9 cellular contexts compared by ENCODE assay signal in genomic region chr11:3835752-3836151, GRCh38. TPM values are rescaled to one million over a fixed set of nuclear protein-coding genes. Genes with fewer than 3 reads are reported as not detected.
DNase-seq lines count a peak whose midpoint lies in the region; ATAC-seq and TF ChIP-seq lines count a peak whose summit lies in the region.
"Had no signal": no experiment of that assay in that cellular context is flagged by ENCODE, and none has a peak within 500 bp of the region (broad histone marks: within the 10 kb centered on the region; RNA-seq: fewer than 3 reads in every experiment).

No MANE protein-coding gene starts in this region.

- H3K27ac ChIP-seq in ascending aorta = peak overlapping the region; percentile 7 to 50
- peak overlapping the region; percentile 6 for H3K27ac ChIP-seq in mesodermal cell (ENCODE audit: low read depth, low read length, severe bottlenecking)

- no peaks in the 10 kb centered on the region for H3K27me3 ChIP-seq in ascending aorta

- no peaks in the 10 kb centered on the region for H3K27me3 Mint-ChIP-seq in activated naive CD4-positive, alpha-beta T cell treated with anti-CD3 and anti-CD28 coated beads, Interleukin-2, amount 10 ng/mL, durations not matched to agents 7 days and 5 days
- H3K27me3 Mint-ChIP-seq in type B pancreatic cell = no peaks in the 10 kb centered on the region

- no peaks in the 10 kb centered on the region for H3K9me3 Mint-ChIP-seq in activated naive CD4-positive, alpha-beta T cell treated with anti-CD3 and anti-CD28 coated beads, Interleukin-2, amount 10 ng/mL, durations not matched to agents 7 days and 5 days
- H3K9me3 Mint-ChIP-seq in type B pancreatic cell = no peaks in the 10 kb centered on the region

- intact Hi-C loops in ascending aorta (cut with DNase I) = no loop called here

- no peak for ATAC-seq in HG02970 (IDR thresholded peaks at IDR 0.05; ENCODE audit: low FRiP score, unreplicated experiment)

- H3K36me3 Mint-ChIP-seq in activated naive CD4-positive, alpha-beta T cell treated with anti-CD3 and anti-CD28 coated beads, Interleukin-2, amount 10 ng/mL, durations not matched to agents 7 days and 5 days = peaks cover 68% of the 10 kb centered on the region
- peaks cover 16% of the 10 kb centered on the region for H3K36me3 Mint-ChIP-seq in type B pancreatic cell

- H3K4me1 ChIP-seq in ascending aorta (peaks cover 0 to 22% of the 10 kb centered on the region in 2 donors), mesodermal cell (ENCODE audit: control insufficient read depth, insufficient read depth, low read length, poor library complexity, severe bottlenecking) (peaks cover 42% of the 10 kb centered on the region)

- H3K9me3 ChIP-seq in ascending aorta = no peaks in the 10 kb centered on the region
- no peaks in the 10 kb centered on the region for H3K9me3 ChIP-seq in mesodermal cell (ENCODE audit: control insufficient read depth, low read length)

- H3K4me1 Mint-ChIP-seq in activated naive CD4-positive, alpha-beta T cell treated with anti-CD3 and anti-CD28 coated beads, Interleukin-2, amount 10 ng/mL, durations not matched to agents 7 days and 5 days = peaks cover 82% of the 10 kb centered on the region
- peaks cover 37% of the 10 kb centered on the region for H3K4me1 Mint-ChIP-seq in type B pancreatic cell (ENCODE audit: unreplicated experiment)

- CTCF ChIA-PET in activated naive CD4-positive, alpha-beta T cell treated with anti-CD3 and anti-CD28 coated beads, Interleukin-2, amount 10 ng/mL, durations not matched to agents 7 days and 5 days (lab: Charles Lee) = interaction anchor here (1.1 to 12.4 kb wide), 6 partner anchors 10 to 237 kb away, joined by 3 to 179 read pairs (median 7); partner anchors contain the start of gene STIM1

- no peak overlapping the region for H3K4me3 ChIP-seq in ascending aorta
- no peak overlapping the region for H3K4me3 ChIP-seq in mesodermal cell (ENCODE audit: extremely low read depth, insufficient read depth, low read length, poor library complexity, severe bottlenecking)

- H3K27ac Mint-ChIP-seq in activated naive CD4-positive, alpha-beta T cell treated with anti-CD3 and anti-CD28 coated beads, Interleukin-2, amount 10 ng/mL, durations not matched to agents 7 days and 5 days = peak overlapping the region; percentile 74
- peak overlapping the region; percentile 26 for H3K27ac Mint-ChIP-seq in type B pancreatic cell

- TF ChIP-seq CTCF in ascending aorta (IDR thresholded peaks at IDR 0.05) (no peak), type B pancreatic cell (conservative IDR thresholded peaks at IDR 0.05) (no peak)

- 100% methylated on average over 2 to 3 of the region's 5 CpGs for WGBS in mesodermal cell (ENCODE audit: insufficient coverage in 2 of 2), 2 experiments

- DNase-seq in activated naive CD4-positive, alpha-beta T cell treated with anti-CD3 and anti-CD28 coated beads, Interleukin-2, amount 10 ng/mL, durations not matched to agents 7 days and 5 days = no peak
- no peak for DNase-seq in activated naive CD4-positive, alpha-beta T cell (lab: John Stamatoyannopoulos, UW)
- DNase-seq in ascending aorta (ENCODE audit: low spot score in 2 of 2) (no peak), type B pancreatic cell (ENCODE audit: extremely low spot score, unreplicated experiment) (no peak), RPMI8226 (no peak), activated gamma-delta T cell treated with Interleukin-2 at 50 U/mL for 16 hours (no peak)
- DNase-seq: stimulated activated CD4-positive, alpha-beta T cell treated with anti-CD3 and anti-CD28 coated beads, Interleukin-4, amount 100 ng/mL, for 4 hours had no signal

- H3K36me3 ChIP-seq in ascending aorta (peaks cover 0 to 14% of the 10 kb centered on the region in 2 donors), mesodermal cell (ENCODE audit: control insufficient read depth, insufficient read depth, low read length) (peaks cover 62% of the 10 kb centered on the region)

- peak overlapping the region; percentile 88 for H3K4me3 Mint-ChIP-seq in activated naive CD4-positive, alpha-beta T cell treated with anti-CD3 and anti-CD28 coated beads, Interleukin-2, amount 10 ng/mL, durations not matched to agents 7 days and 5 days
- H3K4me3 Mint-ChIP-seq in type B pancreatic cell = no peak overlapping the region

RNA-seq across cellular contexts. Expression of gene RHOG, which starts 5.0 kb away (rescaled TPM):
- total RNA-seq in ascending aorta (60.7 TPM), type B pancreatic cell (ENCODE audit: low replicate concordance) (30.8 and 42.9 TPM in 2 replicates)
- 56.3 TPM for polyA plus RNA-seq in mesodermal cell (2013, experiment 1 of 2)
- 44.0 TPM for polyA plus RNA-seq in mesodermal cell (2013, experiment 2 of 2)

RNA-seq across cellular contexts. Expression of gene STIM1, which starts 19.7 kb away (rescaled TPM):
- total RNA-seq in ascending aorta (48.1 TPM), type B pancreatic cell (ENCODE audit: low replicate concordance) (38.9 and 53.3 TPM in 2 replicates)
- polyA plus RNA-seq in mesodermal cell (2013, experiment 1 of 2) = 37.3 TPM
- polyA plus RNA-seq in mesodermal cell (2013, experiment 2 of 2) = 28.3 TPM

RNA-seq across cellular contexts. Expression of gene PGAP2, which starts 27.4 kb away (rescaled TPM):
- total RNA-seq in ascending aorta (7.1 TPM), type B pancreatic cell (ENCODE audit: low replicate concordance) (42.3 and 43.1 TPM in 2 replicates)
- polyA plus RNA-seq in mesodermal cell (2013, experiment 1 of 2) = 16.4 TPM
- 13.2 TPM for polyA plus RNA-seq in mesodermal cell (2013, experiment 2 of 2)

RNA-seq across cellular contexts. Expression of gene NUP98, which starts 38.4 kb away (rescaled TPM):
- 36.3 TPM for total RNA-seq in ascending aorta
- polyA plus RNA-seq in mesodermal cell (2013, experiment 1 of 2) = 71.2 TPM
- 61.0 TPM for polyA plus RNA-seq in mesodermal cell (2013, experiment 2 of 2)
- 74.6 and 77.4 TPM in 2 replicates for total RNA-seq in type B pancreatic cell (ENCODE audit: low replicate concordance)
